ENCODE assay signal across 8 cellular contexts in the genomic region with DNA sequence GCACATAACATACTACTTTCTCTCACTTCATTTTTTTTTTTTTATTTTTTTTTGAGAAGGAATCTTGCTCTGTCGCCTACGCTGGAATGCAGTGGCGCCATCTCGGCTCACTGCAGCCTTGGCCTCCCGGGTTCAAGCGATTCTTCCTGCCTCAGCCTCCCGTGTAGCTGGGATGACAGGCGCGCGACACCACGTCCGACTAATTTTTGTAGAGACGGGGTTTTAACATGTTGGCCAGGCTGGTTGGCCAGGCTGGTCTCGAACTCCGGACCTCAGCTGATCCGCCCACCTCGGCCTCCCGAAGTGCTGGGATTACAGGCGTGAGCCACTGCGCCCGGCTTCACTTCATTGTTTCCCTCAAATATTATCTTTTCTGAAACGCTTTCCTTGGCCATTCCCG. TPM values are rescaled to one million over a fixed set of nuclear protein-coding genes. Genes with fewer than 3 reads are reported as not detected.
DNase-seq lines count a peak whose midpoint lies in the region; ATAC-seq, FAIRE-seq and TF ChIP-seq lines count a peak whose summit lies in the region.

No MANE protein-coding gene starts in this region.

- H3K27ac Mint-ChIP-seq in activated CD8-positive, alpha-beta memory T cell treated with anti-CD3 and anti-CD28 coated beads, Interleukin-2, amount 10 ng/mL, durations not matched to agents 7 days and 5 days: no peak overlapping the region
- peak overlapping the region; percentile 98 for H3K27ac Mint-ChIP-seq in activated T-helper 17 cell treated with anti-CD3 and anti-CD28 coated beads, Interleukin-2, amount 50 U/mL, for 72 hours

- no peaks in the 10 kb centered on the region for H4K20me1 ChIP-seq in keratinocyte (ENCODE audit: control insufficient read depth, extremely low read depth, insufficient read depth, low read length)

- H3K9ac ChIP-seq in keratinocyte (ENCODE audit: control insufficient read depth, extremely low read depth, insufficient read depth, low read length) (peak overlapping the region; percentile 94), subcutaneous abdominal adipose tissue (ENCODE audit: low read length in 5 of 5) (peak overlapping the region in 3 of 5 donors; percentile 48 to 99 (median 68))

- H3K79me2 ChIP-seq in keratinocyte (ENCODE audit: control insufficient read depth, insufficient read depth, low read length): peaks cover 17% of the 10 kb centered on the region

- H3K4me1 Mint-ChIP-seq in activated CD8-positive, alpha-beta memory T cell treated with anti-CD3 and anti-CD28 coated beads, Interleukin-2, amount 10 ng/mL, durations not matched to agents 7 days and 5 days: peaks cover 19% of the 10 kb centered on the region
- peaks cover 12% of the 10 kb centered on the region for H3K4me1 Mint-ChIP-seq in activated T-helper 17 cell treated with anti-CD3 and anti-CD28 coated beads, Interleukin-2, amount 50 U/mL, for 72 hours

- ATAC-seq in activated CD8-positive, alpha-beta memory T cell treated with anti-CD3 and anti-CD28 coated beads, Interleukin-2, amount 10 ng/mL, durations not matched to agents 7 days and 5 days: no peak
- no peak for ATAC-seq in activated T-helper 17 cell treated with anti-CD3 and anti-CD28 coated beads, Interleukin-2, amount 50 U/mL, for 72 hours (replicated peaks)

- H3K9me3 Mint-ChIP-seq in activated CD8-positive, alpha-beta memory T cell treated with anti-CD3 and anti-CD28 coated beads, Interleukin-2, amount 10 ng/mL, durations not matched to agents 7 days and 5 days (ENCODE audit: low read depth): no peaks in the 10 kb centered on the region
- no peaks in the 10 kb centered on the region for H3K9me3 Mint-ChIP-seq in activated T-helper 17 cell treated with anti-CD3 and anti-CD28 coated beads, Interleukin-2, amount 50 U/mL, for 72 hours

- H3K4me2 ChIP-seq in keratinocyte (ENCODE audit: control insufficient read depth, extremely low read depth, insufficient read depth, low read depth, low read length): peak overlapping the region; percentile 63

- no peaks in the 10 kb centered on the region for H3K4me1 ChIP-seq in keratinocyte (ENCODE audit: control insufficient read depth, extremely low read depth, insufficient read depth, low read length)
- peaks cover 7 to 68% (median 55%) of the 10 kb centered on the region in 5 donors for H3K4me1 ChIP-seq in subcutaneous abdominal adipose tissue (ENCODE audit: control insufficient read depth in 5 of 5, insufficient read depth in 5 of 5, low read length in 5 of 5)

- no peak for DNase-seq in activated CD8-positive, alpha-beta memory T cell treated with anti-CD3 and anti-CD28 coated beads, Interleukin-2, amount 10 ng/mL, durations not matched to agents 7 days and 5 days
- DNase-seq in activated CD8-positive, alpha-beta memory T cell treated with anti-CD3 and anti-CD28 coated beads, Interleukin-2, amount 50 U/mL, for 48 hours: no peak
- DNase-seq in keratinocyte (ENCODE audit: low read depth, low spot score) (no peak), putamen (ENCODE audit: low spot score) (no peak), anterior cingulate cortex (lab: John Stamatoyannopoulos, UW) (no peak), NCI-H2196 (lab: John Stamatoyannopoulos, UW; ENCODE audit: unreplicated experiment) (no peak)

- TF ChIP-seq CTCF in keratinocyte (optimal IDR thresholded peaks at IDR 0.05 in 1 of 3, IDR thresholded peaks at IDR 0.05 in 1 of 3, conservative IDR thresholded peaks at IDR 0.05 in 1 of 3; ENCODE audit: extremely low read depth in 1 of 3, insufficient read depth in 2 of 3, low read length in 3 of 3): no peak

- H3K36me3 ChIP-seq in keratinocyte (ENCODE audit: control insufficient read depth in 2 of 2, extremely low read depth in 1 of 2, insufficient read depth in 2 of 2, low read length in 2 of 2) (peaks cover 20 to 28% of the 10 kb centered on the region in 2 experiments), subcutaneous abdominal adipose tissue (ENCODE audit: control insufficient read depth in 5 of 5, insufficient read depth in 5 of 5, low read length in 5 of 5) (peaks cover 19 to 47% (median 36%) of the 10 kb centered on the region in 5 donors)

- H3K36me3 Mint-ChIP-seq in activated CD8-positive, alpha-beta memory T cell treated with anti-CD3 and anti-CD28 coated beads, Interleukin-2, amount 10 ng/mL, durations not matched to agents 7 days and 5 days: peaks cover 30% of the 10 kb centered on the region
- H3K36me3 Mint-ChIP-seq in activated T-helper 17 cell treated with anti-CD3 and anti-CD28 coated beads, Interleukin-2, amount 50 U/mL, for 72 hours (ENCODE audit: low read depth): peaks cover 75% of the 10 kb centered on the region

- H3K9me3 ChIP-seq in keratinocyte (ENCODE audit: control insufficient read depth, low read depth, low read length) (no peaks in the 10 kb centered on the region), subcutaneous abdominal adipose tissue (ENCODE audit: control insufficient read depth in 5 of 5, low read length in 5 of 5) (no peaks in the 10 kb centered on the region)

- no peaks in the 10 kb centered on the region for H3K27me3 Mint-ChIP-seq in activated CD8-positive, alpha-beta memory T cell treated with anti-CD3 and anti-CD28 coated beads, Interleukin-2, amount 10 ng/mL, durations not matched to agents 7 days and 5 days
- no peaks in the 10 kb centered on the region for H3K27me3 Mint-ChIP-seq in activated T-helper 17 cell treated with anti-CD3 and anti-CD28 coated beads, Interleukin-2, amount 50 U/mL, for 72 hours

- no peak overlapping the region for H2AFZ ChIP-seq in keratinocyte (ENCODE audit: control insufficient read depth, low read length)

- dilution Hi-C loops in keratinocyte (cut with MboI; ENCODE audit: extremely low pct_ligation_motif_present, low sequenced_read_pairs): no loop called here

- peak overlapping the region; percentile 100 for H3K4me3 Mint-ChIP-seq in activated CD8-positive, alpha-beta memory T cell treated with anti-CD3 and anti-CD28 coated beads, Interleukin-2, amount 10 ng/mL, durations not matched to agents 7 days and 5 days
- peak overlapping the region; percentile 97 for H3K4me3 Mint-ChIP-seq in activated T-helper 17 cell treated with anti-CD3 and anti-CD28 coated beads, Interleukin-2, amount 50 U/mL, for 72 hours

- H3K4me3 ChIP-seq in keratinocyte (ENCODE audit: control insufficient read depth in 2 of 3, extremely low read depth in 1 of 3, insufficient read depth in 2 of 3, low read depth in 1 of 3, low read length in 3 of 3): peak overlapping the region in 1 of 3 experiments; percentile 95
- peak overlapping the region; percentile 83 to 99 (median 96) for H3K4me3 ChIP-seq in subcutaneous abdominal adipose tissue (ENCODE audit: low read depth in 1 of 5, low read length in 5 of 5)

- H3K27ac ChIP-seq in keratinocyte (ENCODE audit: control insufficient read depth, insufficient read depth, low read length): no peak overlapping the region
- H3K27ac ChIP-seq in subcutaneous abdominal adipose tissue (ENCODE audit: low read depth, low read length): peak overlapping the region; percentile 99

- CTCF ChIA-PET in activated CD8-positive, alpha-beta memory T cell treated with anti-CD3 and anti-CD28 coated beads, Interleukin-2, amount 10 ng/mL, durations not matched to agents 7 days and 5 days (lab: Charles Lee): interaction anchor here (1.0 to 2.6 kb wide), 11 partner anchors 9 to 185 kb away, joined by 3 to 11 read pairs (median 6); no protein-coding TSS in a partner anchor

- H3K27me3 ChIP-seq in keratinocyte (ENCODE audit: control insufficient read depth, extremely low read depth, insufficient read depth, low read length): no peaks in the 10 kb centered on the region
- H3K27me3 ChIP-seq in subcutaneous abdominal adipose tissue (ENCODE audit: control insufficient read depth in 5 of 5, insufficient read depth in 4 of 5, low read length in 5 of 5): no peaks in the 10 kb centered on the region

- no peaks in the 10 kb centered on the region for H3K9me1 ChIP-seq in keratinocyte (ENCODE audit: control insufficient read depth, extremely low read depth, insufficient read depth, low read length)

- FAIRE-seq in keratinocyte (lab: Jason Lieb, UNC): no peak

RNA-seq across cellular contexts. Expression of gene PEX19, which starts 0.6 kb away (rescaled TPM):
- 10 to 100 TPM; 49.4 to 54.4 TPM for total RNA-seq in activated CD8-positive, alpha-beta memory T cell treated with anti-CD3 and anti-CD28 coated beads, Interleukin-2, amount 10 ng/mL, durations not matched to agents 7 days and 5 days
- total RNA-seq in activated T-helper 17 cell treated with anti-CD3 and anti-CD28 coated beads, Interleukin-2, amount 50 U/mL, for 72 hours: 10 to 100 TPM; 48.3 to 61.4 TPM
- 40.6 to 48.7 TPM (median 44.3 TPM) in 3 replicates for polyA plus RNA-seq in keratinocyte
- polyA plus RNA-seq in keratinocyte (2011; ENCODE audit: low read depth): 16.6 TPM
- polyA plus RNA-seq in keratinocyte (2011; cell fraction: cytosol; rRNA removed): 35.7 and 44.3 TPM in 2 replicates
- polyA plus RNA-seq in keratinocyte (2011; cell fraction: nucleus; rRNA removed): 29.6 and 36.6 TPM in 2 replicates
- polyA plus RNA-seq in keratinocyte (2012; ENCODE audit: low replicate concordance): 22.7 and 29.3 TPM in 2 replicates
- 16.3 to 37.1 TPM (median 32.4 TPM) in 3 replicates for polyA minus RNA-seq in keratinocyte
- polyA minus RNA-seq in keratinocyte (2011; cell fraction: cytosol; rRNA and poly(A)+ RNA removed): 26.3 TPM
- polyA minus RNA-seq in keratinocyte (2011; cell fraction: nucleus; rRNA and poly(A)+ RNA removed): 13.9 and 26.4 TPM in 2 replicates

RNA-seq across cellular contexts. Expression of gene DCAF8, which starts 23.2 kb away (rescaled TPM):
- 100 to 1,000 TPM; 115 to 117 TPM for total RNA-seq in activated CD8-positive, alpha-beta memory T cell treated with anti-CD3 and anti-CD28 coated beads, Interleukin-2, amount 10 ng/mL, durations not matched to agents 7 days and 5 days
- 100 to 1,000 TPM; 126 to 175 TPM for total RNA-seq in activated T-helper 17 cell treated with anti-CD3 and anti-CD28 coated beads, Interleukin-2, amount 50 U/mL, for 72 hours
- 59.5 to 83.1 TPM (median 81.2 TPM) in 3 replicates for polyA plus RNA-seq in keratinocyte
- 84.1 TPM for polyA plus RNA-seq in keratinocyte (2011; ENCODE audit: low read depth)
- polyA plus RNA-seq in keratinocyte (2011; cell fraction: cytosol; rRNA removed): 30.7 and 30.8 TPM in 2 replicates
- 297 and 298 TPM in 2 replicates for polyA plus RNA-seq in keratinocyte (2011; cell fraction: nucleus; rRNA removed)
- 47.6 and 69.9 TPM in 2 replicates for polyA plus RNA-seq in keratinocyte (2012; ENCODE audit: low replicate concordance)
- polyA minus RNA-seq in keratinocyte: 69.9 to 74.0 TPM (median 71.2 TPM) in 3 replicates
- 31.5 TPM for polyA minus RNA-seq in keratinocyte (2011; cell fraction: cytosol; rRNA and poly(A)+ RNA removed)
- 62.9 and 119 TPM in 2 replicates for polyA minus RNA-seq in keratinocyte (2011; cell fraction: nucleus; rRNA and poly(A)+ RNA removed)

RNA-seq across cellular contexts. Expression of gene COPA, which starts 57.5 kb away (rescaled TPM):
- total RNA-seq in activated CD8-positive, alpha-beta memory T cell treated with anti-CD3 and anti-CD28 coated beads, Interleukin-2, amount 10 ng/mL, durations not matched to agents 7 days and 5 days: 100 to 1,000 TPM; 138 to 139 TPM
- 100 to 1,000 TPM; 136 to 178 TPM for total RNA-seq in activated T-helper 17 cell treated with anti-CD3 and anti-CD28 coated beads, Interleukin-2, amount 50 U/mL, for 72 hours
- polyA plus RNA-seq in keratinocyte: 157 to 169 TPM (median 164 TPM) in 3 replicates
- 55.1 TPM for polyA plus RNA-seq in keratinocyte (2011; ENCODE audit: low read depth)
- polyA plus RNA-seq in keratinocyte (2011; cell fraction: cytosol; rRNA removed): 100 and 148 TPM in 2 replicates
- polyA plus RNA-seq in keratinocyte (2011; cell fraction: nucleus; rRNA removed): 181 and 183 TPM in 2 replicates
- polyA plus RNA-seq in keratinocyte (2012; ENCODE audit: low replicate concordance): 42.3 and 104 TPM in 2 replicates
- polyA minus RNA-seq in keratinocyte: 247 to 324 TPM (median 257 TPM) in 3 replicates
- 184 TPM for polyA minus RNA-seq in keratinocyte (2011; cell fraction: cytosol; rRNA and poly(A)+ RNA removed)
- polyA minus RNA-seq in keratinocyte (2011; cell fraction: nucleus; rRNA and poly(A)+ RNA removed): 159 and 293 TPM in 2 replicates

RNA-seq across cellular contexts. Expression of gene NCSTN, which starts 57.7 kb away (rescaled TPM):
- total RNA-seq in activated CD8-positive, alpha-beta memory T cell treated with anti-CD3 and anti-CD28 coated beads, Interleukin-2, amount 10 ng/mL, durations not matched to agents 7 days and 5 days: 10 to 100 TPM; 59.8 to 61.8 TPM
- 10 to 100 TPM; 58.7 to 67.4 TPM for total RNA-seq in activated T-helper 17 cell treated with anti-CD3 and anti-CD28 coated beads, Interleukin-2, amount 50 U/mL, for 72 hours
- 111 to 150 TPM (median 112 TPM) in 3 replicates for polyA plus RNA-seq in keratinocyte
- 30.8 TPM for polyA plus RNA-seq in keratinocyte (2011; ENCODE audit: low read depth)
- polyA plus RNA-seq in keratinocyte (2011; cell fraction: cytosol; rRNA removed): 51.6 and 73.4 TPM in 2 replicates
- polyA plus RNA-seq in keratinocyte (2011; cell fraction: nucleus; rRNA removed): 328 and 342 TPM in 2 replicates
- 60.6 and 67.8 TPM in 2 replicates for polyA plus RNA-seq in keratinocyte (2012; ENCODE audit: low replicate concordance)
- polyA minus RNA-seq in keratinocyte: 96.7 to 178 TPM (median 112 TPM) in 3 replicates
- polyA minus RNA-seq in keratinocyte (2011; cell fraction: cytosol; rRNA and poly(A)+ RNA removed): 75.2 TPM
- 197 and 243 TPM in 2 replicates for polyA minus RNA-seq in keratinocyte (2011; cell fraction: nucleus; rRNA and poly(A)+ RNA removed)
